In the genomic region with DNA sequence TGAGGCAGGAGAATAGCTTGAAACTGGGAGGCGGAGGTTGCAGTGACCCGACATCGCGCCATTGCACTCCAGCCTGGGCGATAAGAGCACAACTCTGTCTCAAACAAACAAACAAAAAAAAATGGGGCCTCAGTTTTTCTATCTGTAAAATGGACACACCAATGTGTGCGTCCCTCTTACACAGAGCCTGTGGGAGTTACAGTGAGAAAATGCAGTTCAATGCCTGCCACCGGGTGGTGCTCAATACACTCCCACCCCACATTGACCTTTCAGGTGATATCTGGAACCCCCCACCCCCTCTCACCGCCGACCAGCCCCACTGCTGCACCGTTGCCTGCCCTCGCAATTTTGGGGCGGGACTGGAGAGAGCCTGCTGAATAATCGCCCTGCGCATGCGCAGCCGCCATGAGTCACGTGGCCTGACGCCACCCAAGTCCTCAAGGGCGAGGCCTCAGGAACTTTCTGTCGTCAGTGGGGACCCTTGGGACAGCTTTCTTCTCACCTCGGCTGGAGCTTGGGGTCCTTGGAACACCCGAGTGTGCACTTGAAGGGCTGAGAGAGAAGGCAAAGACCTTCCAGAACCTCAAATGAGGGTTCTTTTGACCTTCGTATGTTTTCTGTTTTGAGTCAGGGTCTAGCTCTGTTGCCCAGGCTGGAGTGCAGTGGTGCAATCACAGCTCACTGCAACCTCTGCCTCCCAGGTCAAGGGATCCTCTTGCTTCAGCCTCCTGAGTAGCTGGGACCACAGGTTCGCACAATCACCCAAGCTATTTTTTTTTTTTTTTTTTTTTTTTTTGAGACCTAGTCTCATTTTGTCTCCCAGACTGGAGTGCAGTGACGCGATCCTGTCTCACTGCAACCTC, we compare ENCODE assay signal across 1 cellular context.
A peak's percentile ranks its signal among the peaks of the same experiment; 100 is the strongest.
TF ChIP-seq lines count a peak whose summit lies in the region.

No MANE protein-coding gene starts in this region.

TF ChIP-seq in K562, 482 proteins besides CTCF, POLR2A, EP300 and RAD21 (continued from another document and continues in another):
- TF ChIP-seq, protein P1, sequence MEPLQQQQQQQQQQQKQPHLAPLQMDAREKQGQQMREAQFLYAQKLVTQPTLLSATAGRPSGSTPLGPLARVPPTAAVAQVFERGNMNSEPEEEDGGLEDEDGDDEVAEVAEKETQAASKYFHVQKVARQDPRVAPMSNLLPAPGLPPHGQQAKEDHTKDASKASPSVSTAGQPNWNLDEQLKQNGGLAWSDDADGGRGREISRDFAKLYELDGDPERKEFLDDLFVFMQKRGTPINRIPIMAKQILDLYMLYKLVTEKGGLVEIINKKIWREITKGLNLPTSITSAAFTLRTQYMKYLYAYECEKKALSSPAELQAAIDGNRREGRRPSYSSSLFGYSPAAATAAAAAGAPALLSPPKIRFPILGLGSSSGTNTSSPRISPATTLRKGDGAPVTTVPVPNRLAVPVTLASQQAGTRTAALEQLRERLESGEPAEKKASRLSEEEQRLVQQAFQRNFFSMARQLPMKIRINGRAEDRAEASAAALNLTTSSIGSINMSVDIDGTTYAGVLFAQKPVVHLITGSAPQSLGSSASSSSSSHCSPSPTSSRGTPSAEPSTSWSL (CRISPR knock-in tag; IDR thresholded peaks at IDR 0.05; ENCODE audit: borderline replicate concordance), result no peak
- TF ChIP-seq, protein P2, sequence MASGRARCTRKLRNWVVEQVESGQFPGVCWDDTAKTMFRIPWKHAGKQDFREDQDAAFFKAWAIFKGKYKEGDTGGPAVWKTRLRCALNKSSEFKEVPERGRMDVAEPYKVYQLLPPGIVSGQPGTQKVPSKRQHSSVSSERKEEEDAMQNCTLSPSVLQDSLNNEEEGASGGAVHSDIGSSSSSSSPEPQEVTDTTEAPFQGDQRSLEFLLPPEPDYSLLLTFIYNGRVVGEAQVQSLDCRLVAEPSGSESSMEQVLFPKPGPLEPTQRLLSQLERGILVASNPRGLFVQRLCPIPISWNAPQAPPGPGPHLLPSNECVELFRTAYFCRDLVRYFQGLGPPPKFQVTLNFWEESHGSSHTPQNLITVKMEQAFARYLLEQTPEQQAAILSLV (tag; IDR thresholded peaks at IDR 0.05), result no peak
- TF ChIP-seq KLF16 (IDR thresholded peaks at IDR 0.05), result no peak
- no peak for TF ChIP-seq BRF1 (IDR thresholded peaks at IDR 0.05; ENCODE audit: borderline replicate concordance, extremely low read depth, insufficient read length)
- TF ChIP-seq PTBP1 (IDR thresholded peaks at IDR 0.05; ENCODE audit: low read depth, low read length), result no peak
- TF ChIP-seq ZNF354B (CRISPR knock-in tag; IDR thresholded peaks at IDR 0.05), result no peak
- no peak for TF ChIP-seq ZNF77 (CRISPR knock-in tag; IDR thresholded peaks at IDR 0.05)
- TF ChIP-seq CSDE1 (IDR thresholded peaks at IDR 0.05), result no peak
- no peak for TF ChIP-seq HDAC1 (IDR thresholded peaks at IDR 0.05)
- no peak for TF ChIP-seq SRSF9 (IDR thresholded peaks at IDR 0.05; ENCODE audit: borderline replicate concordance, low read depth, low read length)
- TF ChIP-seq, protein P3, sequence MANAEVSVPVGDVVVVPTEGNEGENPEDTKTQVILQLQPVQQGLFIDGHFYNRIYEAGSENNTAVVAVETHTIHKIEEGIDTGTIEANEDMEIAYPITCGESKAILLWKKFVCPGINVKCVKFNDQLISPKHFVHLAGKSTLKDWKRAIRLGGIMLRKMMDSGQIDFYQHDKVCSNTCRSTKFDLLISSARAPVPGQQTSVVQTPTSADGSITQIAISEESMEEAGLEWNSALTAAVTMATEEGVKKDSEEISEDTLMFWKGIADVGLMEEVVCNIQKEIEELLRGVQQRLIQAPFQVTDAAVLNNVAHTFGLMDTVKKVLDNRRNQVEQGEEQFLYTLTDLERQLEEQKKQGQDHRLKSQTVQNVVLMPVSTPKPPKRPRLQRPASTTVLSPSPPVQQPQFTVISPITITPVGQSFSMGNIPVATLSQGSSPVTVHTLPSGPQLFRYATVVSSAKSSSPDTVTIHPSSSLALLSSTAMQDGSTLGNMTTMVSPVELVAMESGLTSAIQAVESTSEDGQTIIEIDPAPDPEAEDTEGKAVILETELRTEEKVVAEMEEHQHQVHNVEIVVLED (CRISPR knock-in tag; IDR thresholded peaks at IDR 0.05), result no peak
- TF ChIP-seq BCOR (IDR thresholded peaks at IDR 0.05), result peak; percentile 99
- TF ChIP-seq, protein P4, sequence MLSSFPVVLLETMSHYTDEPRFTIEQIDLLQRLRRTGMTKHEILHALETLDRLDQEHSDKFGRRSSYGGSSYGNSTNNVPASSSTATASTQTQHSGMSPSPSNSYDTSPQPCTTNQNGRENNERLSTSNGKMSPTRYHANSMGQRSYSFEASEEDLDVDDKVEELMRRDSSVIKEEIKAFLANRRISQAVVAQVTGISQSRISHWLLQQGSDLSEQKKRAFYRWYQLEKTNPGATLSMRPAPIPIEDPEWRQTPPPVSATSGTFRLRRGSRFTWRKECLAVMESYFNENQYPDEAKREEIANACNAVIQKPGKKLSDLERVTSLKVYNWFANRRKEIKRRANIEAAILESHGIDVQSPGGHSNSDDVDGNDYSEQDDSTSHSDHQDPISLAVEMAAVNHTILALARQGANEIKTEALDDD (IDR thresholded peaks at IDR 0.05), result no peak
- TF ChIP-seq ZNF263 (CRISPR knock-in tag; IDR thresholded peaks at IDR 0.05; ENCODE audit: borderline replicate concordance), result no peak; the same call in 1 of the 2 replicates
- no peak for TF ChIP-seq RUNX1 (IDR thresholded peaks at IDR 0.05; ENCODE audit: low read depth)
- TF ChIP-seq ZFPM2 (CRISPR knock-in tag; IDR thresholded peaks at IDR 0.05), result no peak
- no peak for TF ChIP-seq ZNF24 (IDR thresholded peaks at IDR 0.05)
- no peak for TF ChIP-seq ZNF584 (CRISPR knock-in tag; IDR thresholded peaks at IDR 0.05; ENCODE audit: low read depth)
- no peak for TF ChIP-seq SNRNP70 (optimal IDR thresholded peaks at IDR 0.05; ENCODE audit: low read depth, low read length)
- TF ChIP-seq NFIC (IDR thresholded peaks at IDR 0.05), result no peak
- TF ChIP-seq, protein P5, sequence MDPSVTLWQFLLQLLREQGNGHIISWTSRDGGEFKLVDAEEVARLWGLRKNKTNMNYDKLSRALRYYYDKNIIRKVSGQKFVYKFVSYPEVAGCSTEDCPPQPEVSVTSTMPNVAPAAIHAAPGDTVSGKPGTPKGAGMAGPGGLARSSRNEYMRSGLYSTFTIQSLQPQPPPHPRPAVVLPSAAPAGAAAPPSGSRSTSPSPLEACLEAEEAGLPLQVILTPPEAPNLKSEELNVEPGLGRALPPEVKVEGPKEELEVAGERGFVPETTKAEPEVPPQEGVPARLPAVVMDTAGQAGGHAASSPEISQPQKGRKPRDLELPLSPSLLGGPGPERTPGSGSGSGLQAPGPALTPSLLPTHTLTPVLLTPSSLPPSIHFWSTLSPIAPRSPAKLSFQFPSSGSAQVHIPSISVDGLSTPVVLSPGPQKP (CRISPR knock-in tag; IDR thresholded peaks at IDR 0.05), result no peak
- no peak for TF ChIP-seq PTRF (tag; IDR thresholded peaks at IDR 0.05)
- no peak for TF ChIP-seq ZKSCAN3 (CRISPR knock-in tag; IDR thresholded peaks at IDR 0.05)
- peak; percentile 41 for TF ChIP-seq TBP (optimal IDR thresholded peaks at IDR 0.05; ENCODE audit: low read depth, low read length)
- TF ChIP-seq ZNF134 (CRISPR knock-in tag; conservative IDR thresholded peaks at IDR 0.05), result no peak
- TF ChIP-seq, protein P6, sequence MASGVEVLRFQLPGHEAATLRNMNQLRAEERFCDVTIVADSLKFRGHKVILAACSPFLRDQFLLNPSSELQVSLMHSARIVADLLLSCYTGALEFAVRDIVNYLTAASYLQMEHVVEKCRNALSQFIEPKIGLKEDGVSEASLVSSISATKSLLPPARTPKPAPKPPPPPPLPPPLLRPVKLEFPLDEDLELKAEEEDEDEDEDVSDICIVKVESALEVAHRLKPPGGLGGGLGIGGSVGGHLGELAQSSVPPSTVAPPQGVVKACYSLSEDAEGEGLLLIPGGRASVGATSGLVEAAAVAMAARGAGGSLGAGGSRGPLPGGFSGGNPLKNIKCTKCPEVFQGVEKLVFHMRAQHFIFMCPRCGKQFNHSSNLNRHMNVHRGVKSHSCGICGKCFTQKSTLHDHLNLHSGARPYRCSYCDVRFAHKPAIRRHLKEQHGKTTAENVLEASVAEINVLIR (CRISPR knock-in tag; IDR thresholded peaks at IDR 0.05), result no peak
- peak; percentile 98 for TF ChIP-seq NRF1 (conservative IDR thresholded peaks at IDR 0.05 in 1 of 2, IDR thresholded peaks at IDR 0.05 in 1 of 2)
- no peak for TF ChIP-seq CBX2 (IDR thresholded peaks at IDR 0.05; ENCODE audit: insufficient read depth, low read length, poor library complexity, severe bottlenecking)
- TF ChIP-seq, protein P7, sequence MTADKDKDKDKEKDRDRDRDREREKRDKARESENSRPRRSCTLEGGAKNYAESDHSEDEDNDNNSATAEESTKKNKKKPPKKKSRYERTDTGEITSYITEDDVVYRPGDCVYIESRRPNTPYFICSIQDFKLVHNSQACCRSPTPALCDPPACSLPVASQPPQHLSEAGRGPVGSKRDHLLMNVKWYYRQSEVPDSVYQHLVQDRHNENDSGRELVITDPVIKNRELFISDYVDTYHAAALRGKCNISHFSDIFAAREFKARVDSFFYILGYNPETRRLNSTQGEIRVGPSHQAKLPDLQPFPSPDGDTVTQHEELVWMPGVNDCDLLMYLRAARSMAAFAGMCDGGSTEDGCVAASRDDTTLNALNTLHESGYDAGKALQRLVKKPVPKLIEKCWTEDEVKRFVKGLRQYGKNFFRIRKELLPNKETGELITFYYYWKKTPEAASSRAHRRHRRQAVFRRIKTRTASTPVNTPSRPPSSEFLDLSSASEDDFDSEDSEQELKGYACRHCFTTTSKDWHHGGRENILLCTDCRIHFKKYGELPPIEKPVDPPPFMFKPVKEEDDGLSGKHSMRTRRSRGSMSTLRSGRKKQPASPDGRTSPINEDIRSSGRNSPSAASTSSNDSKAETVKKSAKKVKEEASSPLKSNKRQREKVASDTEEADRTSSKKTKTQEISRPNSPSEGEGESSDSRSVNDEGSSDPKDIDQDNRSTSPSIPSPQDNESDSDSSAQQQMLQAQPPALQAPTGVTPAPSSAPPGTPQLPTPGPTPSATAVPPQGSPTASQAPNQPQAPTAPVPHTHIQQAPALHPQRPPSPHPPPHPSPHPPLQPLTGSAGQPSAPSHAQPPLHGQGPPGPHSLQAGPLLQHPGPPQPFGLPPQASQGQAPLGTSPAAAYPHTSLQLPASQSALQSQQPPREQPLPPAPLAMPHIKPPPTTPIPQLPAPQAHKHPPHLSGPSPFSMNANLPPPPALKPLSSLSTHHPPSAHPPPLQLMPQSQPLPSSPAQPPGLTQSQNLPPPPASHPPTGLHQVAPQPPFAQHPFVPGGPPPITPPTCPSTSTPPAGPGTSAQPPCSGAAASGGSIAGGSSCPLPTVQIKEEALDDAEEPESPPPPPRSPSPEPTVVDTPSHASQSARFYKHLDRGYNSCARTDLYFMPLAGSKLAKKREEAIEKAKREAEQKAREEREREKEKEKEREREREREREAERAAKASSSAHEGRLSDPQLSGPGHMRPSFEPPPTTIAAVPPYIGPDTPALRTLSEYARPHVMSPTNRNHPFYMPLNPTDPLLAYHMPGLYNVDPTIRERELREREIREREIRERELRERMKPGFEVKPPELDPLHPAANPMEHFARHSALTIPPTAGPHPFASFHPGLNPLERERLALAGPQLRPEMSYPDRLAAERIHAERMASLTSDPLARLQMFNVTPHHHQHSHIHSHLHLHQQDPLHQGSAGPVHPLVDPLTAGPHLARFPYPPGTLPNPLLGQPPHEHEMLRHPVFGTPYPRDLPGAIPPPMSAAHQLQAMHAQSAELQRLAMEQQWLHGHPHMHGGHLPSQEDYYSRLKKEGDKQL (CRISPR knock-in tag; IDR thresholded peaks at IDR 0.05; ENCODE audit: borderline replicate concordance), result no peak
- TF ChIP-seq CBX1 (IDR thresholded peaks at IDR 0.05; ENCODE audit: low read depth), result peak; percentile 96
- no peak for TF ChIP-seq ZC3H8 (IDR thresholded peaks at IDR 0.05)
- TF ChIP-seq SMAD1 (IDR thresholded peaks at IDR 0.05; ENCODE audit: low read depth, low read length, partially characterized antibody), result no peak
- no peak for TF ChIP-seq KAT7 (CRISPR knock-in tag; IDR thresholded peaks at IDR 0.05; ENCODE audit: borderline replicate concordance)
- TF ChIP-seq MAZ (CRISPR knock-in tag; conservative IDR thresholded peaks at IDR 0.05 in 1 of 2, IDR thresholded peaks at IDR 0.05 in 1 of 2), result no peak
- no peak for TF ChIP-seq NCOA1 (IDR thresholded peaks at IDR 0.05; ENCODE audit: low read depth)
- TF ChIP-seq, protein P8, sequence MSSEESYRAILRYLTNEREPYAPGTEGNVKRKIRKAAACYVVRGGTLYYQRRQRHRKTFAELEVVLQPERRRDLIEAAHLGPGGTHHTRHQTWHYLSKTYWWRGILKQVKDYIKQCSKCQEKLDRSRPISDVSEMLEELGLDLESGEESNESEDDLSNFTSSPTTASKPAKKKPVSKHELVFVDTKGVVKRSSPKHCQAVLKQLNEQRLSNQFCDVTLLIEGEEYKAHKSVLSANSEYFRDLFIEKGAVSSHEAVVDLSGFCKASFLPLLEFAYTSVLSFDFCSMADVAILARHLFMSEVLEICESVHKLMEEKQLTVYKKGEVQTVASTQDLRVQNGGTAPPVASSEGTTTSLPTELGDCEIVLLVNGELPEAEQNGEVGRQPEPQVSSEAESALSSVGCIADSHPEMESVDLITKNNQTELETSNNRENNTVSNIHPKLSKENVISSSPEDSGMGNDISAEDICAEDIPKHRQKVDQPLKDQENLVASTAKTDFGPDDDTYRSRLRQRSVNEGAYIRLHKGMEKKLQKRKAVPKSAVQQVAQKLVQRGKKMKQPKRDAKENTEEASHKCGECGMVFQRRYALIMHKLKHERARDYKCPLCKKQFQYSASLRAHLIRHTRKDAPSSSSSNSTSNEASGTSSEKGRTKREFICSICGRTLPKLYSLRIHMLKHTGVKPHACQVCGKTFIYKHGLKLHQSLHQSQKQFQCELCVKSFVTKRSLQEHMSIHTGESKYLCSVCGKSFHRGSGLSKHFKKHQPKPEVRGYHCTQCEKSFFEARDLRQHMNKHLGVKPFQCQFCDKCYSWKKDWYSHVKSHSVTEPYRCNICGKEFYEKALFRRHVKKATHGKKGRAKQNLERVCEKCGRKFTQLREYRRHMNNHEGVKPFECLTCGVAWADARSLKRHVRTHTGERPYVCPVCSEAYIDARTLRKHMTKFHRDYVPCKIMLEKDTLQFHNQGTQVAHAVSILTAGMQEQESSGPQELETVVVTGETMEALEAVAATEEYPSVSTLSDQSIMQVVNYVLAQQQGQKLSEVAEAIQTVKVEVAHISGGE (CRISPR knock-in tag; IDR thresholded peaks at IDR 0.05), result no peak
- TF ChIP-seq, protein P9, sequence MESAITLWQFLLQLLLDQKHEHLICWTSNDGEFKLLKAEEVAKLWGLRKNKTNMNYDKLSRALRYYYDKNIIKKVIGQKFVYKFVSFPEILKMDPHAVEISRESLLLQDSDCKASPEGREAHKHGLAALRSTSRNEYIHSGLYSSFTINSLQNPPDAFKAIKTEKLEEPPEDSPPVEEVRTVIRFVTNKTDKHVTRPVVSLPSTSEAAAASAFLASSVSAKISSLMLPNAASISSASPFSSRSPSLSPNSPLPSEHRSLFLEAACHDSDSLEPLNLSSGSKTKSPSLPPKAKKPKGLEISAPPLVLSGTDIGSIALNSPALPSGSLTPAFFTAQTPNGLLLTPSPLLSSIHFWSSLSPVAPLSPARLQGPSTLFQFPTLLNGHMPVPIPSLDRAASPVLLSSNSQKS (CRISPR knock-in tag; IDR thresholded peaks at IDR 0.05), result no peak
- TF ChIP-seq KLF10 (CRISPR knock-in tag; IDR thresholded peaks at IDR 0.05), result no peak
- TF ChIP-seq RBM17 (IDR thresholded peaks at IDR 0.05; ENCODE audit: borderline replicate concordance, low read depth, low read length), result no peak
- TF ChIP-seq PHB2 (IDR thresholded peaks at IDR 0.05; ENCODE audit: low read depth), result no peak
- no peak for TF ChIP-seq NFATC3 (IDR thresholded peaks at IDR 0.05)
- TF ChIP-seq MED1 (CRISPR knock-in tag; IDR thresholded peaks at IDR 0.05; ENCODE audit: borderline replicate concordance), result no peak
- no peak for TF ChIP-seq SETDB1 (IDR thresholded peaks at IDR 0.05; ENCODE audit: low read length)
- TF ChIP-seq SIN3A (IDR thresholded peaks at IDR 0.05; ENCODE audit: borderline replicate concordance in 2 of 2, control insufficient read depth in 1 of 2, low read depth in 2 of 2, low read length in 2 of 2), result no peak
- no peak for TF ChIP-seq GATAD2B (IDR thresholded peaks at IDR 0.05; ENCODE audit: borderline replicate concordance)
- no peak; a peak in 1 of 3 replicates for TF ChIP-seq CBX3 (IDR thresholded peaks at IDR 0.05; ENCODE audit: borderline replicate concordance in 1 of 2, low read length in 2 of 2)
